In genomic region chr5:33228149-33228548, GRCh38 we compare ENCODE assay signal across 20 cellular contexts.
"Had no signal": no experiment of that assay in that cellular context is flagged by ENCODE, and none has a peak within 500 bp of the region (broad histone marks: within the 10 kb centered on the region; RNA-seq: fewer than 3 reads in every experiment).

No MANE protein-coding gene starts in this region.

- H3K4me3 ChIP-seq: breast epithelium, esophagus muscularis mucosa, mucosa of descending colon, pancreas, thyroid gland had no signal

- H3K4me1 ChIP-seq: breast epithelium, pancreas had no signal

- FAIRE-seq: astrocyte, pancreas, urothelium cell line had no signal

- H3K27ac ChIP-seq: breast epithelium, esophagus muscularis mucosa, pancreas had no signal

- ATAC-seq: mucosa of descending colon; naive thymus-derived CD4-positive, alpha-beta T cell had no signal

- DNase-seq: activated CD4-positive, alpha-beta T cell treated with anti-CD3 and anti-CD28 coated beads, Interleukin-2, amount 50 U/mL, for 1 hour; activated CD4-positive, CD25-positive, alpha-beta regulatory T cell treated with anti-CD3 and anti-CD28 coated beads, Interleukin-2, amount 50 U/mL, for 72 hours; activated CD8-positive, alpha-beta memory T cell treated with anti-CD3 and anti-CD28 coated beads for 24 hours; activated CD8-positive, alpha-beta memory T cell treated with anti-CD3 and anti-CD28 coated beads, Interleukin-2, amount 50 U/mL, for 48 hours; activated effector memory CD4-positive, alpha-beta T cell treated with Interleukin-2 at 50 U/mL for 16 hours; activated T-cell treated with anti-CD3 and anti-CD28 coated beads, Interleukin-2, amount 50 U/mL, for 48 hours; cortex of kidney; mesenchymal stem cell; mucosa of descending colon; naive thymus-derived CD4-positive, alpha-beta T cell; pancreas; stimulated activated CD8-positive, alpha-beta memory T cell treated with anti-CD3 and anti-CD28 coated beads, Interleukin-4, amount 100 ng/mL, for 48 hours; stimulated activated naive CD4-positive, alpha-beta T cell; T-helper 1 cell; T1000; thyroid gland had no signal

- H3K36me3 ChIP-seq: breast epithelium, esophagus muscularis mucosa, pancreas, thyroid gland had no signal

- H3K27me3 ChIP-seq: breast epithelium, esophagus muscularis mucosa, pancreas, thyroid gland had no signal

- H3K9me3 ChIP-seq: breast epithelium, mucosa of descending colon, pancreas, thyroid gland had no signal
